Comparison of ENCODE assay signal across 11 cellular contexts in genomic region chr20:44134897-44135810, GRCh38. TPM values are rescaled to one million over a fixed set of nuclear protein-coding genes. Genes with fewer than 3 reads are reported as not detected.
DNase-seq lines count a peak whose midpoint lies in the region; ATAC-seq and TF ChIP-seq lines count a peak whose summit lies in the region.
"Had no signal": no experiment of that assay in that cellular context is flagged by ENCODE, and none has a peak within 500 bp of the region (broad histone marks: within the 10 kb centered on the region; RNA-seq: fewer than 3 reads in every experiment).

No MANE protein-coding gene starts in this region.

- H3K27ac Mint-ChIP-seq in activated T-cell treated with anti-CD3 and anti-CD28 coated beads, Interleukin-2, amount 50 U/mL, for 72 hours, result no peak overlapping the region
- no peak overlapping the region for H3K27ac Mint-ChIP-seq in effector memory CD8-positive, alpha-beta T cell

- H3K4me3 ChIP-seq in skeletal muscle tissue (ENCODE audit: low read length in 3 of 3) (no peak overlapping the region), A673 (ENCODE audit: low read depth, low read length, poor library complexity, severe bottlenecking) (no peak overlapping the region)

- DNase-seq in activated T-cell treated with anti-CD3 and anti-CD28 coated beads, Interleukin-2, amount 50 U/mL, for 72 hours, result no peak
- DNase-seq in activated T-cell treated with anti-CD3 and anti-CD28 coated beads, Interleukin-2, amount 50 U/mL, for 1 hour, result no peak
- DNase-seq in NOMO-1 treated with DMSO at 0.1 percent for 48 hours (lab: John Stamatoyannopoulos, UW; ENCODE audit: unreplicated experiment) (peak; percentile 88), inferior parietal cortex (ENCODE audit: extremely low spot score) (no peak), GF-D8 (lab: John Stamatoyannopoulos, UW) (no peak), A673 (ENCODE audit: low spot score) (no peak)
- DNase-seq in effector memory CD8-positive, alpha-beta T cell, result no peak
- DNase-seq: amniotic stem cell, NCI-H2171 had no signal

- POLR2A ChIA-PET in A673 (lab: Charles Lee; ENCODE audit: low non-redundant PET), result no interaction called here

- peak; percentile 48 to 72 for ATAC-seq in activated T-cell treated with anti-CD3 and anti-CD28 coated beads, Interleukin-2, amount 50 U/mL, for 72 hours (replicated peaks in 1 of 2)
- peak; percentile 32 for ATAC-seq in effector memory CD8-positive, alpha-beta T cell (replicated peaks)

- H3K9ac ChIP-seq in skeletal muscle tissue (ENCODE audit: low read depth in 1 of 3, low read length in 3 of 3), result peak overlapping the region in 1 of 3 donors; percentile 3

- no peak overlapping the region for H3K4me3 Mint-ChIP-seq in activated T-cell treated with anti-CD3 and anti-CD28 coated beads, Interleukin-2, amount 50 U/mL, for 72 hours
- H3K4me3 Mint-ChIP-seq in effector memory CD8-positive, alpha-beta T cell, result no peak overlapping the region

- no peaks in the 10 kb centered on the region for H3K9me3 ChIP-seq in skeletal muscle tissue (ENCODE audit: control insufficient read depth in 3 of 3, low read length in 3 of 3)
- H3K9me3 ChIP-seq in A673 (ENCODE audit: low read depth, low read length, poor library complexity, severe bottlenecking), result no peaks in the 10 kb centered on the region

- TF ChIP-seq CTCF in A673 (conservative IDR thresholded peaks at IDR 0.05; ENCODE audit: low read depth, low read length), result no peak

- no peaks in the 10 kb centered on the region for H3K9me3 Mint-ChIP-seq in activated T-cell treated with anti-CD3 and anti-CD28 coated beads, Interleukin-2, amount 50 U/mL, for 72 hours
- H3K9me3 Mint-ChIP-seq in effector memory CD8-positive, alpha-beta T cell, result no peaks in the 10 kb centered on the region

- intact Hi-C loops in A673 (cut with micrococcal nuclease; ENCODE audit: unreplicated experiment), result no loop called here

- H3K4me1 Mint-ChIP-seq in activated T-cell treated with anti-CD3 and anti-CD28 coated beads, Interleukin-2, amount 50 U/mL, for 72 hours (ENCODE audit: low read depth), result no peaks in the 10 kb centered on the region
- no peaks in the 10 kb centered on the region for H3K4me1 Mint-ChIP-seq in effector memory CD8-positive, alpha-beta T cell (ENCODE audit: low read depth in 2 of 2)

- H3K4me1 ChIP-seq in skeletal muscle tissue (ENCODE audit: control insufficient read depth in 3 of 3, insufficient read depth in 3 of 3, low read length in 3 of 3) (peaks cover 23 to 57% (median 41%) of the 10 kb centered on the region in 3 donors), A673 (ENCODE audit: insufficient read depth, low read length, poor library complexity, severe bottlenecking) (no peaks in the 10 kb centered on the region)

- no TSS peak for BruUV-seq in A673 (replicated peaks; lab: Mats Ljungman, UMichigan)

- no peaks in the 10 kb centered on the region for H3K36me3 Mint-ChIP-seq in activated T-cell treated with anti-CD3 and anti-CD28 coated beads, Interleukin-2, amount 50 U/mL, for 72 hours (ENCODE audit: insufficient read depth in 2 of 2)
- H3K36me3 Mint-ChIP-seq in effector memory CD8-positive, alpha-beta T cell (ENCODE audit: insufficient read depth), result no peaks in the 10 kb centered on the region

- CTCF ChIA-PET in A673 (lab: Charles Lee), result no interaction called here

- H3K27me3 ChIP-seq in skeletal muscle tissue (ENCODE audit: control insufficient read depth in 3 of 3, insufficient read depth in 3 of 3, low read length in 3 of 3) (no peaks in the 10 kb centered on the region), A673 (replicated peaks; ENCODE audit: insufficient read depth, low read depth, low read length, poor library complexity) (no peaks in the 10 kb centered on the region)

- peaks cover 10% of the 10 kb centered on the region for H3K27me3 Mint-ChIP-seq in activated T-cell treated with anti-CD3 and anti-CD28 coated beads, Interleukin-2, amount 50 U/mL, for 72 hours (ENCODE audit: low read depth)
- peaks cover 12 to 28% of the 10 kb centered on the region in 2 donors for H3K27me3 Mint-ChIP-seq in effector memory CD8-positive, alpha-beta T cell

- H3K27ac ChIP-seq in skeletal muscle tissue (ENCODE audit: low read depth, low read length) (peak overlapping the region; percentile 89), A673 (ENCODE audit: low read depth, low read length, poor library complexity, severe bottlenecking) (no peak overlapping the region)

- H3K36me3 ChIP-seq in skeletal muscle tissue (ENCODE audit: control insufficient read depth in 3 of 3, insufficient read depth in 3 of 3, low read length in 3 of 3), result no peaks in the 10 kb centered on the region
- no peaks in the 10 kb centered on the region for H3K36me3 ChIP-seq in A673 (ENCODE audit: insufficient read depth, low read length, poor library complexity, severe bottlenecking)

RNA-seq across cellular contexts. Expression of gene JPH2, which starts 51.8 kb away (rescaled TPM):
- under 1 TPM; 0.29 to 0.46 TPM for total RNA-seq in activated T-cell treated with anti-CD3 and anti-CD28 coated beads, Interleukin-2, amount 50 U/mL, for 72 hours
- total RNA-seq in skeletal muscle tissue (85.1 TPM), A673 (2021) (1.0 and 1.1 TPM in 2 replicates)
- total RNA-seq: mononuclear cell had no signal

Comparison
In these comparisons a context has a peak if more than half of its experiments do, and no peak if none do; other contexts are left out.
1. RNA of gene JPH2, which starts 51.8 kb away (total RNA-seq): 85.1 TPM in skeletal muscle tissue (single experiment); 1.0 to 1.1 TPM in A673 and 0.29 to 0.46 TPM in activated T-cell treated with anti-CD3 and anti-CD28 coated beads, Interleukin-2, amount 50 U/mL, for 72 hours; every median in the first group is over 10 times any median in the second.